Comparison of ENCODE assay signal across 1 cellular context in the genomic region with DNA sequence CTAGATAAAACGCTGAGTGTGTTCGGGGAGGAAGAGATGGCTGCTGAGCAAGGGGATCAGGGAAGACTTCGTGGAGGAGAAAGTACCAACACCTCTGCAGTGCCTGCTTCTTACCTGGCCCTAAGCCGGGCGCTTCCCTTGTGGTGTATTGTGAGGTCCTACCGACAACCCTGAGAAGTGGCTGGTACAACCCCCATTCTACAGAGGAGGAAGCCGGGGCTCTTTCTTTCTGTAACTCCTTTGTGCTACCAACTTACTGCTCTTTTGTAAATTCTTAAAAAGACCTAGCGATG.
TF ChIP-seq lines count a peak whose summit lies in the region.

No MANE protein-coding gene starts in this region.

TF ChIP-seq in GM12878, 131 proteins besides CTCF, POLR2A, EP300 and RAD21 (continued from another document):
- TF ChIP-seq, protein P1, sequence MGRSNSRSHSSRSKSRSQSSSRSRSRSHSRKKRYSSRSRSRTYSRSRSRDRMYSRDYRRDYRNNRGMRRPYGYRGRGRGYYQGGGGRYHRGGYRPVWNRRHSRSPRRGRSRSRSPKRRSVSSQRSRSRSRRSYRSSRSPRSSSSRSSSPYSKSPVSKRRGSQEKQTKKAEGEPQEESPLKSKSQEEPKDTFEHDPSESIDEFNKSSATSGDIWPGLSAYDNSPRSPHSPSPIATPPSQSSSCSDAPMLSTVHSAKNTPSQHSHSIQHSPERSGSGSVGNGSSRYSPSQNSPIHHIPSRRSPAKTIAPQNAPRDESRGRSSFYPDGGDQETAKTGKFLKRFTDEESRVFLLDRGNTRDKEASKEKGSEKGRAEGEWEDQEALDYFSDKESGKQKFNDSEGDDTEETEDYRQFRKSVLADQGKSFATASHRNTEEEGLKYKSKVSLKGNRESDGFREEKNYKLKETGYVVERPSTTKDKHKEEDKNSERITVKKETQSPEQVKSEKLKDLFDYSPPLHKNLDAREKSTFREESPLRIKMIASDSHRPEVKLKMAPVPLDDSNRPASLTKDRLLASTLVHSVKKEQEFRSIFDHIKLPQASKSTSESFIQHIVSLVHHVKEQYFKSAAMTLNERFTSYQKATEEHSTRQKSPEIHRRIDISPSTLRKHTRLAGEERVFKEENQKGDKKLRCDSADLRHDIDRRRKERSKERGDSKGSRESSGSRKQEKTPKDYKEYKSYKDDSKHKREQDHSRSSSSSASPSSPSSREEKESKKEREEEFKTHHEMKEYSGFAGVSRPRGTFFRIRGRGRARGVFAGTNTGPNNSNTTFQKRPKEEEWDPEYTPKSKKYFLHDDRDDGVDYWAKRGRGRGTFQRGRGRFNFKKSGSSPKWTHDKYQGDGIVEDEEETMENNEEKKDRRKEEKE (IDR thresholded peaks at IDR 0.05): no peak
- no peak for TF ChIP-seq KLF5 (IDR thresholded peaks at IDR 0.05; ENCODE audit: partially characterized antibody)
- TF ChIP-seq ETV6 (conservative IDR thresholded peaks at IDR 0.05 in 1 of 2, IDR thresholded peaks at IDR 0.05 in 1 of 2; ENCODE audit: borderline replicate concordance in 1 of 2, low read depth in 1 of 2): no peak
- no peak for TF ChIP-seq BCL11A (IDR thresholded peaks at IDR 0.05; ENCODE audit: low read depth, low read length)
- TF ChIP-seq MLLT1 (IDR thresholded peaks at IDR 0.05): no peak
